ENCODE assay signal across 1 cellular context in genomic region chr21:38859852-38860251, GRCh38.
TF ChIP-seq lines count a peak whose summit lies in the region.

No MANE protein-coding gene starts in this region.

TF ChIP-seq in H1, 55 proteins besides CTCF, POLR2A, EP300 and RAD21:
- TF ChIP-seq POLR2AphosphoS5 (IDR thresholded peaks at IDR 0.05; ENCODE audit: low read depth, low read length), result no peak
- no peak for TF ChIP-seq KDM1A (IDR thresholded peaks at IDR 0.05; ENCODE audit: borderline replicate concordance, low read length)
- TF ChIP-seq SIX5 (IDR thresholded peaks at IDR 0.05; ENCODE audit: low read depth, low read length), result no peak
- TF ChIP-seq RFX5 (IDR thresholded peaks at IDR 0.05; ENCODE audit: borderline replicate concordance, low read depth, low read length), result no peak
- TF ChIP-seq NRF1 (IDR thresholded peaks at IDR 0.05; ENCODE audit: low read depth, low read length), result no peak
- no peak for TF ChIP-seq CREB1 (IDR thresholded peaks at IDR 0.05)
- TF ChIP-seq, protein P1, sequence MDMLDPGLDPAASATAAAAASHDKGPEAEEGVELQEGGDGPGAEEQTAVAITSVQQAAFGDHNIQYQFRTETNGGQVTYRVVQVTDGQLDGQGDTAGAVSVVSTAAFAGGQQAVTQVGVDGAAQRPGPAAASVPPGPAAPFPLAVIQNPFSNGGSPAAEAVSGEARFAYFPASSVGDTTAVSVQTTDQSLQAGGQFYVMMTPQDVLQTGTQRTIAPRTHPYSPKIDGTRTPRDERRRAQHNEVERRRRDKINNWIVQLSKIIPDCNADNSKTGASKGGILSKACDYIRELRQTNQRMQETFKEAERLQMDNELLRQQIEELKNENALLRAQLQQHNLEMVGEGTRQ (IDR thresholded peaks at IDR 0.05; ENCODE audit: low read length), result no peak
- no peak for TF ChIP-seq GABPA (IDR thresholded peaks at IDR 0.05; ENCODE audit: borderline replicate concordance, insufficient read depth, low read length)
- TF ChIP-seq JUND (IDR thresholded peaks at IDR 0.05; ENCODE audit: low read length), result no peak
- TF ChIP-seq SP2 (IDR thresholded peaks at IDR 0.05; ENCODE audit: low read length), result no peak
- TF ChIP-seq SRF (IDR thresholded peaks at IDR 0.05; ENCODE audit: low read depth, low read length), result no peak
- TF ChIP-seq CBX8 (IDR thresholded peaks at IDR 0.05; ENCODE audit: borderline replicate concordance, low read depth, low read length), result no peak
- no peak for TF ChIP-seq GTF2F1 (IDR thresholded peaks at IDR 0.05; ENCODE audit: borderline replicate concordance, low read depth, low read length)
- no peak for TF ChIP-seq CTBP2 (IDR thresholded peaks at IDR 0.05; ENCODE audit: borderline replicate concordance, insufficient read depth, insufficient read length, low read length)
- no peak for TF ChIP-seq CHD1 (IDR thresholded peaks at IDR 0.05; ENCODE audit: low read depth, low read length)
TF ChIP-seq in H1: peak in this region for 0.
